ENCODE assay signal across 11 cellular contexts in the genomic region with DNA sequence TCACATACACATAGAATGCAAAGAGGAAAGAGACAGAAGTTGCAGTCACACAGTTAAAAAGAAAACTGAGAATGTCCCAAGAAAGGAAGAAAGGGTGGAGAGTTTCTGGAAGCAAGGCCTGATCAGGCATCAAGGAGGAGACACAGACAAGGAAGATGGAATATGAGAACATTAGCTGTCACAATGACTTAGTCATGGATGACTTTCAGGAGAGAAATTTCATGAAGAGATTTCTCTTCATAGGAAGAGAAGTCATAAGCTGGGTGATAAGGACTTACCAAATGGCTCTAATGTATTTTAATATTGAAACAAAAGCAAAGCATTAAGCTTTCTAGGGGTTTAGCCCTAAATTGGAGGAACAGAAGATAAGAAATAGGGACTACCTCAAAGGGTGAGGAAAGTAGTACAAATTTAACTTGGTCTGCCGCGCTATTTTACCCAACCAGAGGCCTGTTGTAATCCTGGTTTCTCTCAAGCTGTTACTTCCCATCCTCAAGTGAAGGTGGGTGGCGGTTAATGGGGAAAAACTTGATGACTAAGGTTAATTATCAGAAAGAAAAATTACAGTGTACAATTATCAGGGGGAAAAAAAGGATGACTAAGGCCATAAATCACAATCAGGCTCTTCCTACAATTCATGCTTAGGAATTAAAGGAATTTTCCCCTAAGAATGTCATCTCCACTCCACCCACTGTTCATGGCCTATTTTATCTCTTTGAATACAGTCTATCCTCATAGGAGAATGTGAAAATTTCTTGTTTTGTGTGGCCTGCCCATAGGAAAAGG.
DNase-seq lines count a peak whose midpoint lies in the region; ATAC-seq lines count a peak whose summit lies in the region.
"Had no signal": no experiment of that assay in that cellular context is flagged by ENCODE, and none has a peak within 500 bp of the region (broad histone marks: within the 10 kb centered on the region; RNA-seq: fewer than 3 reads in every experiment).

No MANE protein-coding gene starts in this region.

- no peak overlapping the region for H3K4me3 ChIP-seq in trophoblast cell (ENCODE audit: low read depth, low read length)

- no peak overlapping the region for H2AFZ ChIP-seq in trophoblast cell (ENCODE audit: insufficient read depth, low read length, poor library complexity)

- peaks cover 35% of the 10 kb centered on the region for H3K79me1 ChIP-seq in trophoblast cell (ENCODE audit: low read length)

- H3K27me3 ChIP-seq in trophoblast cell (ENCODE audit: insufficient read depth, low read length), result no peaks in the 10 kb centered on the region

- H3K9me3 Mint-ChIP-seq in stimulated activated naive CD8-positive, alpha-beta T cell treated with anti-CD3 and anti-CD28 coated beads, Interleukin-15, amount 100 ng/mL, for 72 hours, result peaks cover 5 to 21% of the 10 kb centered on the region in 2 donors

- no peak overlapping the region for H3K14ac ChIP-seq in trophoblast cell (ENCODE audit: low read length)

- H4K8ac ChIP-seq in trophoblast cell (ENCODE audit: low read depth, low read length), result peak overlapping the region; percentile 71

- no peak overlapping the region for H3K9ac ChIP-seq in trophoblast cell (ENCODE audit: low read length)

- peak overlapping the region in 1 of 2 donors; percentile 60 for H3K27ac Mint-ChIP-seq in stimulated activated naive CD8-positive, alpha-beta T cell treated with anti-CD3 and anti-CD28 coated beads, Interleukin-15, amount 100 ng/mL, for 72 hours
- H3K27ac Mint-ChIP-seq: CD4-positive, alpha-beta T cell had no signal

- peak overlapping the region; percentile 93 for H2BK120ac ChIP-seq in trophoblast cell (ENCODE audit: insufficient read depth, low read length, poor library complexity)

- peaks cover 7% of the 10 kb centered on the region for H3K79me2 ChIP-seq in trophoblast cell (ENCODE audit: control insufficient read depth, insufficient read depth, low read length, poor library complexity)

- peak overlapping the region; percentile 93 for H4K91ac ChIP-seq in trophoblast cell (ENCODE audit: low read depth, low read length)

- H3K27me3 Mint-ChIP-seq in stimulated activated naive CD8-positive, alpha-beta T cell treated with anti-CD3 and anti-CD28 coated beads, Interleukin-15, amount 100 ng/mL, for 72 hours, result no peaks in the 10 kb centered on the region
- H3K27me3 Mint-ChIP-seq: CD4-positive, alpha-beta T cell had no signal

- no peak overlapping the region for H3K4me2 ChIP-seq in trophoblast cell (ENCODE audit: low read length)

- H3K18ac ChIP-seq in trophoblast cell (ENCODE audit: low read length), result no peak overlapping the region

- peak overlapping the region; percentile 53 for H3K4ac ChIP-seq in trophoblast cell (ENCODE audit: low read depth, low read length)

- peaks cover 0 to 2% of the 10 kb centered on the region in 2 experiments for H3K36me3 ChIP-seq in trophoblast cell (ENCODE audit: control insufficient read depth in 1 of 2, insufficient read depth in 2 of 2, low read length in 2 of 2)

- DNase-seq in ELR (ENCODE audit: low read depth), result peak; percentile 83
- DNase-seq in RKO (ENCODE audit: low spot score), result peak; percentile 15
- peak in 1 of 2 donors; percentile 21 for DNase-seq in trophoblast cell
- DNase-seq in stimulated activated CD4-positive, alpha-beta T cell treated with anti-CD3 and anti-CD28 coated beads, Interleukin-15, amount 100 ng/mL, for 24 hours, result no peak
- no peak for DNase-seq in stimulated activated naive CD8-positive, alpha-beta T cell treated with anti-CD3 and anti-CD28 coated beads, Interleukin-15, amount 100 ng/mL, for 72 hours
- DNase-seq: activated effector memory CD4-positive, alpha-beta T cell treated with Interleukin-2 at 50 U/mL for 16 hours; CD4-positive, alpha-beta T cell; T-helper 9 cell had no signal

- no peak overlapping the region for H4K12ac ChIP-seq in trophoblast cell (ENCODE audit: low read depth, low read length)

- H3K4me1 Mint-ChIP-seq in stimulated activated naive CD8-positive, alpha-beta T cell treated with anti-CD3 and anti-CD28 coated beads, Interleukin-15, amount 100 ng/mL, for 72 hours, result no peaks in the 10 kb centered on the region

- H3K27ac ChIP-seq in trophoblast cell (ENCODE audit: low read depth, low read length), result peak overlapping the region; percentile 91

- no peaks in the 10 kb centered on the region for H3K9me3 ChIP-seq in trophoblast cell (ENCODE audit: insufficient read depth, low read depth, low read length)

- H3K4me3 Mint-ChIP-seq in stimulated activated naive CD8-positive, alpha-beta T cell treated with anti-CD3 and anti-CD28 coated beads, Interleukin-15, amount 100 ng/mL, for 72 hours, result no peak overlapping the region
- H3K4me3 Mint-ChIP-seq: CD4-positive, alpha-beta T cell had no signal

- no peak overlapping the region for H3K23ac ChIP-seq in trophoblast cell (ENCODE audit: low read length)

- peaks cover 13 to 25% of the 10 kb centered on the region in 2 experiments for H3K4me1 ChIP-seq in trophoblast cell (ENCODE audit: control insufficient read depth in 1 of 2, insufficient read depth in 2 of 2, low read length in 2 of 2)

- no peak overlapping the region for H2AK5ac ChIP-seq in trophoblast cell (ENCODE audit: low read length)

- H2BK12ac ChIP-seq in trophoblast cell (ENCODE audit: low read length), result peak overlapping the region; percentile 80

- no CpG with 5 or more reads among the region's 3 CpGs for WGBS in trophoblast cell (ENCODE audit: extremely low coverage, insufficient coverage, insufficient read length)

- H2BK5ac ChIP-seq in trophoblast cell (ENCODE audit: low read depth, low read length, poor library complexity), result peak overlapping the region; percentile 86

- peak; percentile 41 for ATAC-seq in esophagus mucosa
- no peak for ATAC-seq in GM21576 (IDR thresholded peaks at IDR 0.05; ENCODE audit: unreplicated experiment)
- ATAC-seq in stimulated activated naive CD8-positive, alpha-beta T cell treated with anti-CD3 and anti-CD28 coated beads, Interleukin-15, amount 100 ng/mL, for 72 hours, result no peak
- ATAC-seq in GM18868 (IDR thresholded peaks at IDR 0.05; ENCODE audit: unreplicated experiment), result no peak

Comparison
In these comparisons a context has a peak if more than half of its experiments do, and no peak if none do; other contexts are left out.
1. DNase-seq: peak in ELR (single experiment) and RKO (single experiment); none in stimulated activated CD4-positive, alpha-beta T cell treated with anti-CD3 and anti-CD28 coated beads, Interleukin-15, amount 100 ng/mL, for 24 hours (single experiment) and stimulated activated naive CD8-positive, alpha-beta T cell treated with anti-CD3 and anti-CD28 coated beads, Interleukin-15, amount 100 ng/mL, for 72 hours (0 of 2).